4 cellular contexts compared by ENCODE assay signal in genomic region chr1:214846276-214846675, GRCh38.
"Had no signal": no experiment of that assay in that cellular context is flagged by ENCODE, and none has a peak within 500 bp of the region (broad histone marks: within the 10 kb centered on the region; RNA-seq: fewer than 3 reads in every experiment).

No MANE protein-coding gene starts in this region.

- H3K4me2 ChIP-seq: GM23338 had no signal

- H2AFZ ChIP-seq: GM23338 had no signal

- H3K4me3 ChIP-seq: GM23338 had no signal

- DNase-seq: H9, HCEC 1CT had no signal

- H3K27ac ChIP-seq: HL-60 had no signal
